Comparison of ENCODE assay signal across 10 cellular contexts in the genomic region with DNA sequence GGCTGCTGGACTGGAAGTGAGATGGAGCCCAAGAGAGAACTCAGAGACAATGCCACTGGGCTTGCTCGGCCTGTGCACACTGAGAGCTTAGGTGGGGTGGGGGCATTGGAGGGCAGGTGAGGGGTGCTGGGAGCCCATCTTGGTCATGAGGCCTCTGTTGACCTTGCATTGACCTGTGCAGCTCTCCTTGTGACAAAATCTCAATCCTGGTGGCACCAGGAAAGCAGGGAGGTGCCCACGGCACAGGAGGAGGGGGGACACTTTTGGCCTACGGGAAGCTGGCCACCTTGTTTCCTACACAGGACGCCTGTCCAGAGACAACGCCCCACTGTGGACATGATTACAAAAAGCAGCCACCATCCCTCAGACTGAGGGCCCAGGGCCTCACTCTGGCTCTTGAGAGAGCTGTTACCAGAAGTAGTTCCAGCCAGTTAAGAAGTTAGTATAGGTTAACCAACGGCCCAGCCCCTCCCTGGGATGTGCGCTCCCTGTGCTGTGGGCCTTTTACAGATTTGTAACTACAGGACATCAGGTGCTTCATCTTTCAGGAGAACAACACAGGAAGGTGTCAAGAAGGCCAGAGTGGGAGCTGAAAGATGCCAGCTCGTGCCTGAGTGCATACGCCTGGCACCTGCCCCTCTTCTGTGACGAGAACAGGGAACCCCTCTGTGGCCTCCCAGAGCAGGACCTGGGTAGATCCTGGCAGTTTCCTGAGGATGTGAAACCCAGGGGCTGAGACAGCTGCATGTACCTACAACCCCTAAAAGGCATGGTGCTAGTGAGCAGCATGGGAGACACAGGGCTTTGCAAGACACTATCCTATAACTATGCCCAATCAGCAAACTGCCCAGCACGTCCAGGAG. TPM values are rescaled to one million over a fixed set of nuclear protein-coding genes. Genes with fewer than 3 reads are reported as not detected.
A peak's percentile ranks its signal among the peaks of the same experiment; 100 is the strongest.
DNase-seq lines count a peak whose midpoint lies in the region; ATAC-seq, FAIRE-seq and TF ChIP-seq lines count a peak whose summit lies in the region.
"Had no signal": no experiment of that assay in that cellular context is flagged by ENCODE, and none has a peak within 500 bp of the region (broad histone marks: within the 10 kb centered on the region; RNA-seq: fewer than 3 reads in every experiment).

No MANE protein-coding gene starts in this region.

- H3K4me3 Mint-ChIP-seq in stimulated activated memory B cell treated with anti-CD40 and anti-IgM and Interleukin-4, amounts not matched to agents 10 μg/mL and 1 μg/mL and 100 μg/mL, for 72 hours: peak overlapping the region; percentile 61
- H3K4me3 Mint-ChIP-seq: activated CD8-positive, alpha-beta T cell treated with anti-CD3 and anti-CD28 coated beads, Interleukin-2, amount 10 ng/mL, durations not matched to agents 7 days and 5 days had no signal

- no peaks in the 10 kb centered on the region for H3K27me3 Mint-ChIP-seq in stimulated activated memory B cell treated with anti-CD40 and anti-IgM and Interleukin-4, amounts not matched to agents 10 μg/mL and 1 μg/mL and 100 μg/mL, for 72 hours

- no peak for TF ChIP-seq POLR2A in H54 (IDR thresholded peaks at IDR 0.05; ENCODE audit: low read depth, low read length)

- intact Hi-C loops in left ventricle myocardium superior (cut with micrococcal nuclease) (no loop called here), cardiac septum (cut with DNase I) (no loop called here), Right ventricle myocardium superior (cut with DNase I) (no loop called here)

- no peak for FAIRE-seq in H54 (lab: Jason Lieb, UNC)
- FAIRE-seq: colon had no signal

- no peaks in the 10 kb centered on the region for H3K36me3 Mint-ChIP-seq in stimulated activated memory B cell treated with anti-CD40 and anti-IgM and Interleukin-4, amounts not matched to agents 10 μg/mL and 1 μg/mL and 100 μg/mL, for 72 hours

- H3K4me1 Mint-ChIP-seq in stimulated activated memory B cell treated with anti-CD40 and anti-IgM and Interleukin-4, amounts not matched to agents 10 μg/mL and 1 μg/mL and 100 μg/mL, for 72 hours: peaks cover 34% of the 10 kb centered on the region

- peak overlapping the region; percentile 81 for H3K27ac Mint-ChIP-seq in stimulated activated memory B cell treated with anti-CD40 and anti-IgM and Interleukin-4, amounts not matched to agents 10 μg/mL and 1 μg/mL and 100 μg/mL, for 72 hours
- H3K27ac Mint-ChIP-seq: activated CD8-positive, alpha-beta T cell treated with anti-CD3 and anti-CD28 coated beads, Interleukin-2, amount 10 ng/mL, durations not matched to agents 7 days and 5 days had no signal

- no peak for ATAC-seq in left ventricle myocardium superior
- ATAC-seq in HG02571 (IDR thresholded peaks at IDR 0.05; ENCODE audit: unreplicated experiment): peak; percentile 44
- peak; percentile 36 for ATAC-seq in HG03521 (IDR thresholded peaks at IDR 0.05; ENCODE audit: unreplicated experiment)
- ATAC-seq in stimulated activated memory B cell treated with anti-CD40 and anti-IgM and Interleukin-4, amounts not matched to agents 10 μg/mL and 1 μg/mL and 100 μg/mL, for 72 hours: peak; percentile 80
- no peak for ATAC-seq in Right ventricle myocardium superior (ENCODE audit: poor library complexity)
- ATAC-seq: activated CD8-positive, alpha-beta T cell treated with anti-CD3 and anti-CD28 coated beads, Interleukin-2, amount 10 ng/mL, durations not matched to agents 7 days and 5 days had no signal

- DNase-seq in left ventricle myocardium superior: peak; percentile 27
- DNase-seq in cardiac septum (ENCODE audit: low spot score): no peak
- DNase-seq in H54 (ENCODE audit: insufficient read length, low spot score): no peak
- no peak for DNase-seq in HCEC 1CT
- no peak for DNase-seq in Right ventricle myocardium superior
- DNase-seq: activated CD8-positive, alpha-beta T cell treated with anti-CD3 and anti-CD28 coated beads, Interleukin-2, amount 10 ng/mL, durations not matched to agents 7 days and 5 days had no signal

- no peaks in the 10 kb centered on the region for H3K9me3 Mint-ChIP-seq in stimulated activated memory B cell treated with anti-CD40 and anti-IgM and Interleukin-4, amounts not matched to agents 10 μg/mL and 1 μg/mL and 100 μg/mL, for 72 hours

RNA-seq across cellular contexts. Expression of a gene that starts 10.3 kb away (rescaled TPM):
- total RNA-seq in left ventricle myocardium superior (2.8 TPM), cardiac septum (2.5 TPM), Right ventricle myocardium superior (1.9 TPM)

RNA-seq across cellular contexts. Expression of a gene that starts 41.5 kb away (rescaled TPM):
- total RNA-seq in left ventricle myocardium superior (28.4 TPM), cardiac septum (24.1 TPM), Right ventricle myocardium superior (23.8 TPM)

Comparison
In these comparisons a context has a peak if more than half of its experiments do, and no peak if none do; other contexts are left out.
1. ATAC-seq: peak in HG02571 (single experiment), HG03521 (single experiment) and stimulated activated memory B cell treated with anti-CD40 and anti-IgM and Interleukin-4, amounts not matched to agents 10 μg/mL and 1 μg/mL and 100 μg/mL, for 72 hours (single experiment); none in left ventricle myocardium superior (single experiment) and Right ventricle myocardium superior (single experiment).